8 cellular contexts compared by ENCODE assay signal in the genomic region with DNA sequence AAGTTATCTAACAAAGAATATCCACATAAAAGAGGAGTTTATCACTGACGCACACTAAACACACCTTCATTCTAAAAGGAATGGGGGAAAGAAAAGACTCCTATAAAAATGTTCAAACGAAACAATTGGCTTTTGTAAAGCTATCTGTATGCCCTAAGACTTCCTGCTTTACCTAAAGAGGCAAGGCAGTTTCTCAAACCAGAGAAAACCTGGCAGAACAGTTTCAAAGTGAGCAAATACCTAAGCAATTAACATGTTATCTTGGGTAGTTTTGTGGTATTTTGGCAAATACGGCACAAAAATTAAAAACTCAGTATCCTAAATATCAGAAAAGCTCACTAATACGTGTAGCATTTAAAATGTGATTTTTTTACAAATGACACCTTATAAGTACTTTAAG. TPM values are rescaled to one million over a fixed set of nuclear protein-coding genes. Genes with fewer than 3 reads are reported as not detected.
DNase-seq lines count a peak whose midpoint lies in the region; ATAC-seq and TF ChIP-seq lines count a peak whose summit lies in the region.

No MANE protein-coding gene starts in this region.

- H3K36me3 ChIP-seq in mammary epithelial cell (ENCODE audit: insufficient read depth, low read length) (peaks cover 5% of the 10 kb centered on the region), muscle layer of duodenum (ENCODE audit: control insufficient read depth in 1 of 2, insufficient read depth in 2 of 2, low read length in 2 of 2) (peaks cover 4 to 8% of the 10 kb centered on the region in 2 donors)

- H4K20me1 ChIP-seq in mammary epithelial cell (ENCODE audit: insufficient read depth, low read length), result peaks cover 18% of the 10 kb centered on the region

- no peak overlapping the region for H2AFZ ChIP-seq in mammary epithelial cell (ENCODE audit: low read depth, low read length)

- H3K79me2 ChIP-seq in mammary epithelial cell (ENCODE audit: insufficient read depth, low read length), result peaks cover 69% of the 10 kb centered on the region

- peak overlapping the region; percentile 70 to 72 (median 71) for H3K4me3 ChIP-seq in mammary epithelial cell (replicated peaks in 1 of 3; ENCODE audit: insufficient read depth in 1 of 3, low read depth in 2 of 3, low read length in 3 of 3)
- H3K4me3 ChIP-seq in muscle layer of duodenum (ENCODE audit: low read depth in 1 of 2, low read length in 2 of 2), result peak overlapping the region; percentile 68 to 94

- WGBS in mammary epithelial cell (ENCODE audit: low coverage, missing lambda C conversion rate), result 0% methylated on average over 4 of the region's 4 CpGs

- peak overlapping the region; percentile 98 for H3K4me3 Mint-ChIP-seq in Calu3 (ENCODE audit: low read depth, unreplicated experiment)

- H3K9ac ChIP-seq in mammary epithelial cell (ENCODE audit: insufficient read depth, low read length), result peak overlapping the region; percentile 99

- CTCF ChIA-PET in Calu3 (lab: Charles Lee) (no interaction called here), mammary epithelial cell (lab: Charles Lee; ENCODE audit: low non-redundant PET) (no interaction called here)

- no peak for DNase-seq in Calu3
- peak; percentile 27 for DNase-seq in LoVo (ENCODE audit: low spot score)
- peak; percentile 59 for DNase-seq in mammary epithelial cell
- no peak for DNase-seq in NCI-H1436 treated with DMSO at 0.1 percent for 48 hours (lab: John Stamatoyannopoulos, UW)
- no peak for DNase-seq in omental fat pad (ENCODE audit: low spot score)
- DNase-seq in A172 (ENCODE audit: low spot score), result no peak

- peaks cover 68% of the 10 kb centered on the region for H3K36me3 Mint-ChIP-seq in Calu3 (ENCODE audit: insufficient read depth, unreplicated experiment)

- no peaks in the 10 kb centered on the region for H3K27me3 Mint-ChIP-seq in Calu3 (ENCODE audit: unreplicated experiment)

- H3K9me3 Mint-ChIP-seq in Calu3 (ENCODE audit: low read depth, unreplicated experiment), result no peaks in the 10 kb centered on the region

- no peak for ATAC-seq in omental fat pad (ENCODE audit: low FRiP score)
- ATAC-seq in GM18511 (IDR thresholded peaks at IDR 0.05; ENCODE audit: unreplicated experiment), result no peak

- H3K27ac Mint-ChIP-seq in Calu3 (ENCODE audit: unreplicated experiment), result peak overlapping the region; percentile 100

- H3K4me1 Mint-ChIP-seq in Calu3 (ENCODE audit: low read depth, unreplicated experiment), result no peaks in the 10 kb centered on the region

- peaks cover 18% of the 10 kb centered on the region for H3K4me1 ChIP-seq in mammary epithelial cell (ENCODE audit: insufficient read depth, low read length)
- peaks cover 6 to 38% of the 10 kb centered on the region in 2 donors for H3K4me1 ChIP-seq in muscle layer of duodenum (ENCODE audit: control insufficient read depth in 1 of 2, insufficient read depth in 2 of 2, low read length in 2 of 2)

- H3K27me3 ChIP-seq in mammary epithelial cell (ENCODE audit: insufficient read depth, low read length) (no peaks in the 10 kb centered on the region), muscle layer of duodenum (ENCODE audit: low read depth, low read length) (no peaks in the 10 kb centered on the region)

- TF ChIP-seq CTCF in Calu3 (IDR thresholded peaks at IDR 0.05; ENCODE audit: unreplicated experiment) (no peak), mammary epithelial cell (conservative IDR thresholded peaks at IDR 0.05 in 1 of 2, IDR thresholded peaks at IDR 0.05 in 1 of 2; ENCODE audit: extremely low read depth in 1 of 2, insufficient read depth in 1 of 2, low read depth in 1 of 2, low read length in 2 of 2) (no peak), omental fat pad (IDR thresholded peaks at IDR 0.05) (no peak)

- H3K9me3 ChIP-seq in mammary epithelial cell (replicated peaks; ENCODE audit: insufficient read depth, low read length) (no peaks in the 10 kb centered on the region), muscle layer of duodenum (ENCODE audit: control insufficient read depth in 1 of 2, low read length in 2 of 2) (no peaks in the 10 kb centered on the region)

- intact Hi-C loops in Calu3 (cut with micrococcal nuclease; ENCODE audit: unreplicated experiment), result loop anchor here (5.0 kb wide), 2 partner anchors 41 to 86 kb away; no protein-coding TSS in a partner anchor
- intact Hi-C loops in mammary epithelial cell (cut with micrococcal nuclease), result loop anchor here (5.0 kb wide), 1 partner anchor 56 kb away; no protein-coding TSS in a partner anchor

- peak overlapping the region; percentile 97 for H3K27ac ChIP-seq in mammary epithelial cell (ENCODE audit: insufficient read depth, low read depth, low read length)
- peak overlapping the region; percentile 100 for H3K27ac ChIP-seq in muscle layer of duodenum (ENCODE audit: low read length)

- no TSS peak for BruUV-seq in Calu3 (replicated peaks; lab: Mats Ljungman, UMichigan)
- BruUV-seq in mammary epithelial cell (replicated peaks; lab: Mats Ljungman, UMichigan), result no TSS peak

- peak overlapping the region; percentile 95 for H3K4me2 ChIP-seq in mammary epithelial cell (ENCODE audit: insufficient read depth, low read depth, low read length)

- dilution Hi-C loops in mammary epithelial cell (cut with HindIII; ENCODE audit: low sequenced_read_pairs), result loop anchor here (5.0 kb wide), 3 partner anchors 51 to 94 kb away; no protein-coding TSS in a partner anchor

- in situ Hi-C loops in mammary epithelial cell (cut with MboI; ENCODE audit: low sequenced_read_pairs in 2 of 2), result no loop called here

RNA-seq across cellular contexts. Expression of a gene that starts 1.9 kb away (rescaled TPM):
- total RNA-seq in Calu3 (2022), result 161 and 163 TPM in 2 replicates
- 100 to 1,000 TPM in 1 of 2 donors, 10 to 100 TPM in 1; 91.2 to 107 TPM for total RNA-seq in mammary epithelial cell
- polyA plus RNA-seq in mammary epithelial cell, result 94.7 TPM
- polyA minus RNA-seq in mammary epithelial cell, result 265 TPM
- total RNA-seq in omental fat pad, result 100 to 1,000 TPM in 1 of 4 donors, 10 to 100 TPM in 3; 66.7 to 121 (median 83.9) TPM
- total RNA-seq in A172 (2014; rRNA removed; shearing (Covaris generic)), result 25.7 and 30.4 TPM in 2 replicates

Comparison
In these comparisons a context has a peak if more than half of its experiments do, and no peak if none do; other contexts are left out.
1. DNase-seq: peak in LoVo (single experiment) and mammary epithelial cell (single experiment); none in Calu3 (single experiment), NCI-H1436 treated with DMSO at 0.1 percent for 48 hours (single experiment), omental fat pad (single experiment) and A172 (single experiment).